1 cellular context compared by ENCODE assay signal in the genomic region with DNA sequence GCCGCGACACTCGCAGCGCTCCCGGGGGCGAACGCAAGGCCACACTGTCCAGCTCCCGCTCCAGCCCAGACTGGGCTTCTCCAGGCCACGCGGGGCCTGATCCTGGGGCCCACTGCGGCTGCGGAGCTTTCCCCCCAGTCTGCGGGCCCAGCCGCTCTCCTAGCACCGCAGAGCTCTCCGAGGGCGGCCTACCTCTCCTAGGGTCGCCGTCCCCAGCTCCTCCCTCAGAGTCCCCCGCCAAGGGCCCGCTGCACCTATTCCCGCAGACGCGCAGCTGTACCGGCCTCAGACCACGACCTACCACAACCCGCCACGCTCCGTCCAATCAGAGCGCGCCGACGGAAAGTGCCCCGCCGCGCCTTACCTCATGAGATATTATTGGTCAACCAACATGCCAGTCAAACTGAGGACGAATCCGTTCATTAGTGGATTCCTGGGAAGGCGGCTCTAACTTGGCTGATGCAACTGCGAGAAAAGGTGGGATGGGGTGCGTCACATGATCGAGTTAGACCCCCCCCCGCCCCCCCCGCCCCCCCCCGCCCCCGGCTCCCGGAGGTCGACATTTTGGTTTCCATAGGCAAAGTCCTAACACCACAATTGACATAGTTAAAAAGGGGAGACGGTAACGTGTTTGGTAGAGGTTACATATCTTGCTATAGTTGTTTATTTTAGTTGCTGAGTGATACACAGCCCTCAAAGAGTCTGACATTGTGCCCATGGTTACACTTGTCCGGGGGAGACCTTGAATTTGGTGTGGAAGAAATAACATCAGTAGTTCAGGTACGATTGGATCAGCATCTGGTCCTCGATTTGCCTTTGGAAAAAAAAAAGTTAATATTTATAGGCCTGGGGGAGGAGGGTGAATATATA.
TF ChIP-seq lines count a peak whose summit lies in the region.

A gene (minus strand): TSS at position 278 of the 870 bp plus-strand sequence. CDS start 6,743 bp downstream, outside the sequence.

TF ChIP-seq in K562, 482 proteins besides CTCF, POLR2A, EP300 and RAD21 (continued from another document and continues in another):
- TF ChIP-seq, protein P1, sequence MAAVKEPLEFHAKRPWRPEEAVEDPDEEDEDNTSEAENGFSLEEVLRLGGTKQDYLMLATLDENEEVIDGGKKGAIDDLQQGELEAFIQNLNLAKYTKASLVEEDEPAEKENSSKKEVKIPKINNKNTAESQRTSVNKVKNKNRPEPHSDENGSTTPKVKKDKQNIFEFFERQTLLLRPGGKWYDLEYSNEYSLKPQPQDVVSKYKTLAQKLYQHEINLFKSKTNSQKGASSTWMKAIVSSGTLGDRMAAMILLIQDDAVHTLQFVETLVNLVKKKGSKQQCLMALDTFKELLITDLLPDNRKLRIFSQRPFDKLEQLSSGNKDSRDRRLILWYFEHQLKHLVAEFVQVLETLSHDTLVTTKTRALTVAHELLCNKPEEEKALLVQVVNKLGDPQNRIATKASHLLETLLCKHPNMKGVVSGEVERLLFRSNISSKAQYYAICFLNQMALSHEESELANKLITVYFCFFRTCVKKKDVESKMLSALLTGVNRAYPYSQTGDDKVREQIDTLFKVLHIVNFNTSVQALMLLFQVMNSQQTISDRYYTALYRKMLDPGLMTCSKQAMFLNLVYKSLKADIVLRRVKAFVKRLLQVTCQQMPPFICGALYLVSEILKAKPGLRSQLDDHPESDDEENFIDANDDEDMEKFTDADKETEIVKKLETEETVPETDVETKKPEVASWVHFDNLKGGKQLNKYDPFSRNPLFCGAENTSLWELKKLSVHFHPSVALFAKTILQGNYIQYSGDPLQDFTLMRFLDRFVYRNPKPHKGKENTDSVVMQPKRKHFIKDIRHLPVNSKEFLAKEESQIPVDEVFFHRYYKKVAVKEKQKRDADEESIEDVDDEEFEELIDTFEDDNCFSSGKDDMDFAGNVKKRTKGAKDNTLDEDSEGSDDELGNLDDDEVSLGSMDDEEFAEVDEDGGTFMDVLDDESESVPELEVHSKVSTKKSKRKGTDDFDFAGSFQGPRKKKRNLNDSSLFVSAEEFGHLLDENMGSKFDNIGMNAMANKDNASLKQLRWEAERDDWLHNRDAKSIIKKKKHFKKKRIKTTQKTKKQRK (IDR thresholded peaks at IDR 0.05; ENCODE audit: borderline replicate concordance, low read depth, low read length), result peak; percentile 64; the same call in 1 of the 2 replicates
- TF ChIP-seq ZNF316 (IDR thresholded peaks at IDR 0.05) (no peak), HDAC8 (tag; IDR thresholded peaks at IDR 0.05) (0 out of 2 replicates have a peak, but pooled peaks have one; percentile 70), ETS2 (tag; IDR thresholded peaks at IDR 0.05; ENCODE audit: borderline replicate concordance, poor library complexity, severe bottlenecking) (no peak), MBD2 (IDR thresholded peaks at IDR 0.05; ENCODE audit: borderline replicate concordance, low read depth) (peak; percentile 98), TRIM28 (IDR thresholded peaks at IDR 0.05) (no peak; the same call in 1 of the 2 replicates), SRSF9 (IDR thresholded peaks at IDR 0.05; ENCODE audit: borderline replicate concordance, low read depth, low read length) (no peak), MIER1 (IDR thresholded peaks at IDR 0.05; ENCODE audit: low read depth) (no peak), MAFF (IDR thresholded peaks at IDR 0.05; ENCODE audit: low read length) (no peak), ZFP1 (CRISPR knock-in tag; IDR thresholded peaks at IDR 0.05) (0 out of 2 replicates have a peak, but pooled peaks have one; percentile 33), IFI16 (CRISPR knock-in tag; IDR thresholded peaks at IDR 0.05) (no peak), CHD1 (IDR thresholded peaks at IDR 0.05; ENCODE audit: low read length) (peak; percentile 87), ZNF263 (CRISPR knock-in tag; IDR thresholded peaks at IDR 0.05; ENCODE audit: borderline replicate concordance) (no peak), HDAC6 (IDR thresholded peaks at IDR 0.05; ENCODE audit: low read depth, low read length) (no peak)
- TF ChIP-seq, protein P2, sequence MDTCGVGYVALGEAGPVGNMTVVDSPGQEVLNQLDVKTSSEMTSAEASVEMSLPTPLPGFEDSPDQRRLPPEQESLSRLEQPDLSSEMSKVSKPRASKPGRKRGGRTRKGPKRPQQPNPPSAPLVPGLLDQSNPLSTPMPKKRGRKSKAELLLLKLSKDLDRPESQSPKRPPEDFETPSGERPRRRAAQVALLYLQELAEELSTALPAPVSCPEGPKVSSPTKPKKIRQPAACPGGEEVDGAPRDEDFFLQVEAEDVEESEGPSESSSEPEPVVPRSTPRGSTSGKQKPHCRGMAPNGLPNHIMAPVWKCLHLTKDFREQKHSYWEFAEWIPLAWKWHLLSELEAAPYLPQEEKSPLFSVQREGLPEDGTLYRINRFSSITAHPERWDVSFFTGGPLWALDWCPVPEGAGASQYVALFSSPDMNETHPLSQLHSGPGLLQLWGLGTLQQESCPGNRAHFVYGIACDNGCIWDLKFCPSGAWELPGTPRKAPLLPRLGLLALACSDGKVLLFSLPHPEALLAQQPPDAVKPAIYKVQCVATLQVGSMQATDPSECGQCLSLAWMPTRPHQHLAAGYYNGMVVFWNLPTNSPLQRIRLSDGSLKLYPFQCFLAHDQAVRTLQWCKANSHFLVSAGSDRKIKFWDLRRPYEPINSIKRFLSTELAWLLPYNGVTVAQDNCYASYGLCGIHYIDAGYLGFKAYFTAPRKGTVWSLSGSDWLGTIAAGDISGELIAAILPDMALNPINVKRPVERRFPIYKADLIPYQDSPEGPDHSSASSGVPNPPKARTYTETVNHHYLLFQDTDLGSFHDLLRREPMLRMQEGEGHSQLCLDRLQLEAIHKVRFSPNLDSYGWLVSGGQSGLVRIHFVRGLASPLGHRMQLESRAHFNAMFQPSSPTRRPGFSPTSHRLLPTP (IDR thresholded peaks at IDR 0.05; ENCODE audit: borderline replicate concordance, extremely low read depth, insufficient read length), result no peak
- TF ChIP-seq, protein P3, sequence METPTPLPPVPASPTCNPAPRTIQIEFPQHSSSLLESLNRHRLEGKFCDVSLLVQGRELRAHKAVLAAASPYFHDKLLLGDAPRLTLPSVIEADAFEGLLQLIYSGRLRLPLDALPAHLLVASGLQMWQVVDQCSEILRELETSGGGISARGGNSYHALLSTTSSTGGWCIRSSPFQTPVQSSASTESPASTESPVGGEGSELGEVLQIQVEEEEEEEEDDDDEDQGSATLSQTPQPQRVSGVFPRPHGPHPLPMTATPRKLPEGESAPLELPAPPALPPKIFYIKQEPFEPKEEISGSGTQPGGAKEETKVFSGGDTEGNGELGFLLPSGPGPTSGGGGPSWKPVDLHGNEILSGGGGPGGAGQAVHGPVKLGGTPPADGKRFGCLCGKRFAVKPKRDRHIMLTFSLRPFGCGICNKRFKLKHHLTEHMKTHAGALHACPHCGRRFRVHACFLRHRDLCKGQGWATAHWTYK (CRISPR knock-in tag; IDR thresholded peaks at IDR 0.05), result peak; percentile 80
- TF ChIP-seq, protein P4, sequence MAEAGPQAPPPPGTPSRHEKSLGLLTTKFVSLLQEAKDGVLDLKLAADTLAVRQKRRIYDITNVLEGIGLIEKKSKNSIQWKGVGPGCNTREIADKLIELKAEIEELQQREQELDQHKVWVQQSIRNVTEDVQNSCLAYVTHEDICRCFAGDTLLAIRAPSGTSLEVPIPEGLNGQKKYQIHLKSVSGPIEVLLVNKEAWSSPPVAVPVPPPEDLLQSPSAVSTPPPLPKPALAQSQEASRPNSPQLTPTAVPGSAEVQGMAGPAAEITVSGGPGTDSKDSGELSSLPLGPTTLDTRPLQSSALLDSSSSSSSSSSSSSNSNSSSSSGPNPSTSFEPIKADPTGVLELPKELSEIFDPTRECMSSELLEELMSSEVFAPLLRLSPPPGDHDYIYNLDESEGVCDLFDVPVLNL (CRISPR knock-in tag; IDR thresholded peaks at IDR 0.05; ENCODE audit: low read depth), result no peak
- TF ChIP-seq, protein P5, sequence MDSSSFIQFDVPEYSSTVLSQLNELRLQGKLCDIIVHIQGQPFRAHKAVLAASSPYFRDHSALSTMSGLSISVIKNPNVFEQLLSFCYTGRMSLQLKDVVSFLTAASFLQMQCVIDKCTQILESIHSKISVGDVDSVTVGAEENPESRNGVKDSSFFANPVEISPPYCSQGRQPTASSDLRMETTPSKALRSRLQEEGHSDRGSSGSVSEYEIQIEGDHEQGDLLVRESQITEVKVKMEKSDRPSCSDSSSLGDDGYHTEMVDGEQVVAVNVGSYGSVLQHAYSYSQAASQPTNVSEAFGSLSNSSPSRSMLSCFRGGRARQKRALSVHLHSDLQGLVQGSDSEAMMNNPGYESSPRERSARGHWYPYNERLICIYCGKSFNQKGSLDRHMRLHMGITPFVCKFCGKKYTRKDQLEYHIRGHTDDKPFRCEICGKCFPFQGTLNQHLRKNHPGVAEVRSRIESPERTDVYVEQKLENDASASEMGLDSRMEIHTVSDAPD (CRISPR knock-in tag; IDR thresholded peaks at IDR 0.05), result no peak
- TF ChIP-seq, protein P6, sequence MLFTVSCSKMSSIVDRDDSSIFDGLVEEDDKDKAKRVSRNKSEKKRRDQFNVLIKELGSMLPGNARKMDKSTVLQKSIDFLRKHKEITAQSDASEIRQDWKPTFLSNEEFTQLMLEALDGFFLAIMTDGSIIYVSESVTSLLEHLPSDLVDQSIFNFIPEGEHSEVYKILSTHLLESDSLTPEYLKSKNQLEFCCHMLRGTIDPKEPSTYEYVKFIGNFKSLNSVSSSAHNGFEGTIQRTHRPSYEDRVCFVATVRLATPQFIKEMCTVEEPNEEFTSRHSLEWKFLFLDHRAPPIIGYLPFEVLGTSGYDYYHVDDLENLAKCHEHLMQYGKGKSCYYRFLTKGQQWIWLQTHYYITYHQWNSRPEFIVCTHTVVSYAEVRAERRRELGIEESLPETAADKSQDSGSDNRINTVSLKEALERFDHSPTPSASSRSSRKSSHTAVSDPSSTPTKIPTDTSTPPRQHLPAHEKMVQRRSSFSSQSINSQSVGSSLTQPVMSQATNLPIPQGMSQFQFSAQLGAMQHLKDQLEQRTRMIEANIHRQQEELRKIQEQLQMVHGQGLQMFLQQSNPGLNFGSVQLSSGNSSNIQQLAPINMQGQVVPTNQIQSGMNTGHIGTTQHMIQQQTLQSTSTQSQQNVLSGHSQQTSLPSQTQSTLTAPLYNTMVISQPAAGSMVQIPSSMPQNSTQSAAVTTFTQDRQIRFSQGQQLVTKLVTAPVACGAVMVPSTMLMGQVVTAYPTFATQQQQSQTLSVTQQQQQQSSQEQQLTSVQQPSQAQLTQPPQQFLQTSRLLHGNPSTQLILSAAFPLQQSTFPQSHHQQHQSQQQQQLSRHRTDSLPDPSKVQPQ (CRISPR knock-in tag; IDR thresholded peaks at IDR 0.05; ENCODE audit: borderline replicate concordance), result no peak
- TF ChIP-seq, protein P7, sequence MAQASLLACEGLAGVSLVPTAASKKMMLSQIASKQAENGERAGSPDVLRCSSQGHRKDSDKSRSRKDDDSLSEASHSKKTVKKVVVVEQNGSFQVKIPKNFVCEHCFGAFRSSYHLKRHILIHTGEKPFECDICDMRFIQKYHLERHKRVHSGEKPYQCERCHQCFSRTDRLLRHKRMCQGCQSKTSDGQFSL (CRISPR knock-in tag; IDR thresholded peaks at IDR 0.05), result peak; percentile 61; the same call in 1 of the 2 replicates
- TF ChIP-seq, protein P7 (tag; IDR thresholded peaks at IDR 0.05), result peak in 1 of 2 experiments; percentile 99; a peak in 2 of 4 replicates
- TF ChIP-seq, protein P8, sequence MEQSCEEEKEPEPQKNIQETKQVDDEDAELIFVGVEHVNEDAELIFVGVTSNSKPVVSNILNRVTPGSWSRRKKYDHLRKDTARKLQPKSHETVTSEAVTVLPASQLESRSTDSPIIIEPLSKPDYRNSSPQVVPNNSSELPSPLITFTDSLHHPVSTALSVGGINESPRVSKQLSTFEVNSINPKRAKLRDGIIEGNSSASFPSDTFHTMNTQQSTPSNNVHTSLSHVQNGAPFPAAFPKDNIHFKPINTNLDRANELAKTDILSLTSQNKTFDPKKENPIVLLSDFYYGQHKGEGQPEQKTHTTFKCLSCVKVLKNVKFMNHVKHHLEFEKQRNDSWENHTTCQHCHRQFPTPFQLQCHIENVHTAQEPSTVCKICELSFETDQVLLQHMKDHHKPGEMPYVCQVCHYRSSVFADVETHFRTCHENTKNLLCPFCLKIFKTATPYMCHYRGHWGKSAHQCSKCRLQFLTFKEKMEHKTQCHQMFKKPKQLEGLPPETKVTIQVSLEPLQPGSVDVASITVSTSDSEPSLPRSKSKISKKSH (CRISPR knock-in tag; IDR thresholded peaks at IDR 0.05), result no peak
- TF ChIP-seq, protein P9, sequence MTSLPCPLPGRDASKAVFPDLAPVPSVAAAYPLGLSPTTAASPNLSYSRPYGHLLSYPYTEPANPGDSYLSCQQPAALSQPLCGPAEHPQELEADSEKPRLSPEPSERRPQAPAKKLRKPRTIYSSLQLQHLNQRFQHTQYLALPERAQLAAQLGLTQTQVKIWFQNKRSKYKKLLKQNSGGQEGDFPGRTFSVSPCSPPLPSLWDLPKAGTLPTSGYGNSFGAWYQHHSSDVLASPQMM (CRISPR knock-in tag; IDR thresholded peaks at IDR 0.05), result no peak
- TF ChIP-seq, protein P10, sequence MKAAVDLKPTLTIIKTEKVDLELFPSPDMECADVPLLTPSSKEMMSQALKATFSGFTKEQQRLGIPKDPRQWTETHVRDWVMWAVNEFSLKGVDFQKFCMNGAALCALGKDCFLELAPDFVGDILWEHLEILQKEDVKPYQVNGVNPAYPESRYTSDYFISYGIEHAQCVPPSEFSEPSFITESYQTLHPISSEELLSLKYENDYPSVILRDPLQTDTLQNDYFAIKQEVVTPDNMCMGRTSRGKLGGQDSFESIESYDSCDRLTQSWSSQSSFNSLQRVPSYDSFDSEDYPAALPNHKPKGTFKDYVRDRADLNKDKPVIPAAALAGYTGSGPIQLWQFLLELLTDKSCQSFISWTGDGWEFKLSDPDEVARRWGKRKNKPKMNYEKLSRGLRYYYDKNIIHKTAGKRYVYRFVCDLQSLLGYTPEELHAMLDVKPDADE (conservative IDR thresholded peaks at IDR 0.05; ENCODE audit: control insufficient read depth, low read depth, low read length), result peak; percentile 82
- TF ChIP-seq, protein P11, sequence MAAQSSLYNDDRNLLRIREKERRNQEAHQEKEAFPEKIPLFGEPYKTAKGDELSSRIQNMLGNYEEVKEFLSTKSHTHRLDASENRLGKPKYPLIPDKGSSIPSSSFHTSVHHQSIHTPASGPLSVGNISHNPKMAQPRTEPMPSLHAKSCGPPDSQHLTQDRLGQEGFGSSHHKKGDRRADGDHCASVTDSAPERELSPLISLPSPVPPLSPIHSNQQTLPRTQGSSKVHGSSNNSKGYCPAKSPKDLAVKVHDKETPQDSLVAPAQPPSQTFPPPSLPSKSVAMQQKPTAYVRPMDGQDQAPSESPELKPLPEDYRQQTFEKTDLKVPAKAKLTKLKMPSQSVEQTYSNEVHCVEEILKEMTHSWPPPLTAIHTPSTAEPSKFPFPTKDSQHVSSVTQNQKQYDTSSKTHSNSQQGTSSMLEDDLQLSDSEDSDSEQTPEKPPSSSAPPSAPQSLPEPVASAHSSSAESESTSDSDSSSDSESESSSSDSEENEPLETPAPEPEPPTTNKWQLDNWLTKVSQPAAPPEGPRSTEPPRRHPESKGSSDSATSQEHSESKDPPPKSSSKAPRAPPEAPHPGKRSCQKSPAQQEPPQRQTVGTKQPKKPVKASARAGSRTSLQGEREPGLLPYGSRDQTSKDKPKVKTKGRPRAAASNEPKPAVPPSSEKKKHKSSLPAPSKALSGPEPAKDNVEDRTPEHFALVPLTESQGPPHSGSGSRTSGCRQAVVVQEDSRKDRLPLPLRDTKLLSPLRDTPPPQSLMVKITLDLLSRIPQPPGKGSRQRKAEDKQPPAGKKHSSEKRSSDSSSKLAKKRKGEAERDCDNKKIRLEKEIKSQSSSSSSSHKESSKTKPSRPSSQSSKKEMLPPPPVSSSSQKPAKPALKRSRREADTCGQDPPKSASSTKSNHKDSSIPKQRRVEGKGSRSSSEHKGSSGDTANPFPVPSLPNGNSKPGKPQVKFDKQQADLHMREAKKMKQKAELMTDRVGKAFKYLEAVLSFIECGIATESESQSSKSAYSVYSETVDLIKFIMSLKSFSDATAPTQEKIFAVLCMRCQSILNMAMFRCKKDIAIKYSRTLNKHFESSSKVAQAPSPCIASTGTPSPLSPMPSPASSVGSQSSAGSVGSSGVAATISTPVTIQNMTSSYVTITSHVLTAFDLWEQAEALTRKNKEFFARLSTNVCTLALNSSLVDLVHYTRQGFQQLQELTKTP (IDR thresholded peaks at IDR 0.05; ENCODE audit: low read depth in 1 of 2, partially characterized antibody in 2 of 2), result peak; percentile 69 to 72
